ENCODE assay signal across 23 cellular contexts in the genomic region with DNA sequence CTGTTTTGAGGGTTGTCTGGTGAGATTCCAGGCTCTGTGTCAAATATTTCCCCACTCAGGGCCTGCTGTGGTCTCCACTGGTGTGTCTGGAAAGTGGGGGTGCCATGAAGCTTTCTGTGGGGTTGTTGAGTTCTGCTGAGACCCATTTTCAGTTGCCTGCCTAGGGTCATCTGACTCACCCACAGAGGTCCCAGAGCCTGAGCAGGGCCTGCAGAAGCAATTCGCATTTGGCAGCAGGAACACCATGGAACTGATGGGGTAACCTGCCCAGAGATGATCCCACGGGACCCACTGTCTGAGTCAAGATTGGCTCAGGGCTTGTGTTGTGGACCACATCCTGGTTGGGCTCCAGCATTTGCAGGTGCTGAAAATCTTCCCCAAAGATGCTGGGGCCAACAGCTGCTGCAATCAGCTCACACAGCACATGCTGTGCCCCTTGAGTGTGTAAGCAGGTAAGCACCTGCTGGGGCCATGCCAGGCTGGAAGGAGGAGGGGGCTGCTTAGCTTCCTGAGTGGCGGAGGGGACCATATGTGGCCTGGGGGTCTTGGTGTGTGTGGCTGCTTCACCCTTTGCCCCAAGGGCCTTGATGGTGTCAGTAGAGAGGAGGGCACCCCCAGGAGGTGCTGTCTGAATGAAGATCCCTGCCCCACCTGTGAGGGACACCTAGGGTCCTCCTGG.
"Had no signal": no experiment of that assay in that cellular context is flagged by ENCODE, and none has a peak within 500 bp of the region (broad histone marks: within the 10 kb centered on the region; RNA-seq: fewer than 3 reads in every experiment).

No MANE protein-coding gene starts in this region.

- H3K4me1 ChIP-seq: foreskin keratinocyte, gastroesophageal sphincter, heart left ventricle, left lung, lower lobe of right lung had no signal

- H3K4me2 ChIP-seq: hepatocyte had no signal

- H3K4me3 Mint-ChIP-seq: dendritic cell treated with granulocyte-macrophage colony-stimulating factor and Interleukin-4, amounts not matched to agents 40 ng/mL and 50 ng/mL, for 4 days; effector memory CD8-positive, alpha-beta T cell; endodermal cell; immature natural killer cell; mesothelial cell of epicardium had no signal

- DNase-seq: cortex of kidney; effector CD8-positive, alpha-beta T cell; effector memory CD8-positive, alpha-beta T cell; endodermal cell; erythroblast; foreskin keratinocyte; heart left ventricle; hypothalamus; immature natural killer cell; islet precursor cell; kidney; kidney glomerular epithelial cell; left lung; left ventricle myocardium superior; lower lobe of right lung; mesenchymal stem cell had no signal

- H3K36me3 ChIP-seq: gastroesophageal sphincter, heart left ventricle, left lung, lower lobe of right lung had no signal

- ATAC-seq: effector memory CD8-positive, alpha-beta T cell; esophagus mucosa; foreskin keratinocyte; gastroesophageal sphincter; heart left ventricle; left lung; left ventricle myocardium superior; mucosa of descending colon had no signal

- H3K9me3 ChIP-seq: heart left ventricle, lower lobe of right lung had no signal

- H3K4me3 ChIP-seq: gastroesophageal sphincter, heart left ventricle, hepatocyte, left lung, lower lobe of right lung, mucosa of descending colon had no signal

- H3K27ac ChIP-seq: epithelial cell of prostate, foreskin keratinocyte, gastroesophageal sphincter, heart left ventricle, hepatocyte, left lung, lower lobe of right lung had no signal

- H3K27me3 Mint-ChIP-seq: dendritic cell treated with granulocyte-macrophage colony-stimulating factor and Interleukin-4, amounts not matched to agents 40 ng/mL and 50 ng/mL, for 4 days; effector memory CD8-positive, alpha-beta T cell had no signal

- H3K27ac Mint-ChIP-seq: dendritic cell treated with granulocyte-macrophage colony-stimulating factor and Interleukin-4, amounts not matched to agents 40 ng/mL and 50 ng/mL, for 4 days; effector memory CD8-positive, alpha-beta T cell; endodermal cell; immature natural killer cell; mesothelial cell of epicardium had no signal

- H3K4me1 Mint-ChIP-seq: endodermal cell, mesothelial cell of epicardium had no signal

- H3K27me3 ChIP-seq: foreskin keratinocyte, hepatocyte, left lung had no signal

- H2AFZ ChIP-seq: hepatocyte had no signal
